In the genomic region with DNA sequence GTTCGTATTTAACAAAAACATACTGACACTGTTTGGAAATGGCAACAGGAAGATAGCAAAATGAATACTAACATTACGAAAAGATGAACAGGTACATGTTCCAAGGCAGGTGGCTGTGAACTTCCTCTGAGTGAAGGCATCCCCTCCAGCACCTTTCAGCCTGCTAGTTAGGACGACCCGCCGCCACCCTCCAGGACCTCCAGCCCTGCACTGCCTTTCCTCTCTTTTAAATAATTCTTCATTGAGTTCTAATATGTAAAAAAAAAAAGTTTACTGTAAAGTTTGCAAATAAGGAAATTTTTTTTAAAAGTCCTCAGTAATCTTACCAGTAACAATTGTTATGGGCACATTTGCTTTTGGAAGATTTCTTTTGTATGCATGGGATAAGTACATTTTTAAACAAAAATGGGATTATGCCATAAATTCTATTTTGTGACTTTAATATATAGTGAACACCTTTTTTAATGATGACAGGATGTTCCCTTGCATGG, we compare ENCODE assay signal across 8 cellular contexts. TPM values are rescaled to one million over a fixed set of nuclear protein-coding genes. Genes with fewer than 3 reads are reported as not detected.
DNase-seq lines count a peak whose midpoint lies in the region; ATAC-seq and TF ChIP-seq lines count a peak whose summit lies in the region.

No MANE protein-coding gene starts in this region.

- peak overlapping the region; percentile 98 for H3K27ac ChIP-seq in CD4-positive, alpha-beta memory T cell (ENCODE audit: low read depth, low read length)
- H3K27ac ChIP-seq in RWPE1 (peak overlapping the region; percentile 92), endodermal cell (ENCODE audit: low read depth, low read length) (no peak overlapping the region)

- no peaks in the 10 kb centered on the region for H3K27me3 ChIP-seq in CD4-positive, alpha-beta memory T cell (ENCODE audit: insufficient read depth, low read length)
- H3K27me3 ChIP-seq in endodermal cell (ENCODE audit: control insufficient read depth, insufficient read depth, low read length, poor library complexity, severe bottlenecking) = no peaks in the 10 kb centered on the region

- WGBS in endodermal cell (ENCODE audit: insufficient coverage in 1 of 2, insufficient read length in 1 of 2), 2 experiments = 88 to 100% methylated on average over 2 to 5 of the region's 5 CpGs

- intact Hi-C loops in CD4-positive, alpha-beta memory T cell (cut with micrococcal nuclease) = loop anchor here (5.0 kb wide), 1 partner anchor 144 kb away; a partner anchor contains a TSS

- no peak for DNase-seq in CD4-positive, alpha-beta memory T cell
- DNase-seq in RWPE1 (ENCODE audit: low spot score) (no peak), endodermal cell (no peak), omental fat pad (ENCODE audit: low spot score) (no peak), H4 (ENCODE audit: low spot score) (no peak), dedifferentiated amniotic fluid mesenchymal stem cell (ENCODE audit: extremely low spot score) (no peak), ecto neural progenitor cell (ENCODE audit: low spot score) (no peak)

- peaks cover 60 to 91% (median 67%) of the 10 kb centered on the region in 4 donors for H3K4me1 Mint-ChIP-seq in CD4-positive, alpha-beta memory T cell
- H3K4me1 Mint-ChIP-seq in endodermal cell = peaks cover 62% of the 10 kb centered on the region

- POLR2A ChIA-PET in CD4-positive, alpha-beta memory T cell (lab: Charles Lee; ENCODE audit: partially characterized antibody) = interaction anchor here (8.9 to 22.2 kb wide), 5 partner anchors 11 to 70 kb away, joined by 224 to 3839 read pairs (median 524); a partner anchor contains a TSS
- POLR2A ChIA-PET in RWPE1 (lab: Yijun Ruan, JAX; ENCODE audit: low non-redundant PET) = no interaction called here

- H3K9me3 Mint-ChIP-seq in CD4-positive, alpha-beta memory T cell = peaks cover 0 to 2% (median 0%) of the 10 kb centered on the region in 8 donors
- no peaks in the 10 kb centered on the region for H3K9me3 Mint-ChIP-seq in endodermal cell

- CTCF ChIA-PET in CD4-positive, alpha-beta memory T cell (lab: Charles Lee; ENCODE audit: partially characterized antibody) = interaction anchor here (0.9 to 2.6 kb wide), 3 partner anchors 11 to 74 kb away, joined by 3 to 37 read pairs (median 3); no protein-coding TSS in a partner anchor
- CTCF ChIA-PET in RWPE1 (lab: Yijun Ruan, JAX) = no interaction called here

- H3K9me3 ChIP-seq in CD4-positive, alpha-beta memory T cell (ENCODE audit: control insufficient read depth in 1 of 2, low read length in 2 of 2) = no peaks in the 10 kb centered on the region
- H3K9me3 ChIP-seq in endodermal cell (ENCODE audit: control insufficient read depth, low read length) = no peaks in the 10 kb centered on the region

- peaks cover 52% of the 10 kb centered on the region in 2 donors for H3K36me3 Mint-ChIP-seq in CD4-positive, alpha-beta memory T cell
- H3K36me3 Mint-ChIP-seq in endodermal cell (ENCODE audit: low read depth) = peaks cover 8% of the 10 kb centered on the region

- peaks cover 72% of the 10 kb centered on the region for H3K4me1 ChIP-seq in CD4-positive, alpha-beta memory T cell (ENCODE audit: insufficient read depth, low read length)
- H3K4me1 ChIP-seq in endodermal cell (ENCODE audit: control insufficient read depth, insufficient read depth, low read length) = peaks cover 4% of the 10 kb centered on the region

- H3K4me3 Mint-ChIP-seq in CD4-positive, alpha-beta memory T cell = peak overlapping the region; percentile 92 to 97 (median 95)
- H3K4me3 Mint-ChIP-seq in endodermal cell = no peak overlapping the region

- no peak for TF ChIP-seq CTCF in RWPE1 (conservative IDR thresholded peaks at IDR 0.05; ENCODE audit: low read depth)
- no peak for TF ChIP-seq CTCF in endodermal cell (conservative IDR thresholded peaks at IDR 0.05)
- TF ChIP-seq CTCF in omental fat pad (IDR thresholded peaks at IDR 0.05) = no peak

- H3K4me3 ChIP-seq in CD4-positive, alpha-beta memory T cell (ENCODE audit: low read length in 2 of 2) = peak overlapping the region; percentile 95 to 99
- peak overlapping the region; percentile 83 for H3K4me3 ChIP-seq in endodermal cell (ENCODE audit: low read length)

- ATAC-seq in omental fat pad (ENCODE audit: low FRiP score) = peak; percentile 0
- ATAC-seq in HG03175 (IDR thresholded peaks at IDR 0.05; ENCODE audit: unreplicated experiment) = no peak

- no peaks in the 10 kb centered on the region for H3K27me3 Mint-ChIP-seq in CD4-positive, alpha-beta memory T cell
- no peaks in the 10 kb centered on the region for H3K27me3 Mint-ChIP-seq in endodermal cell (ENCODE audit: insufficient read depth)

- H3K27ac Mint-ChIP-seq in CD4-positive, alpha-beta memory T cell = peak overlapping the region; percentile 93 to 100 (median 97)
- no peak overlapping the region for H3K27ac Mint-ChIP-seq in endodermal cell

- no peak overlapping the region for H3K9ac ChIP-seq in endodermal cell (ENCODE audit: extremely low read depth, low read length, poor library complexity, severe bottlenecking)

- peaks cover 16% of the 10 kb centered on the region for H3K36me3 ChIP-seq in CD4-positive, alpha-beta memory T cell (ENCODE audit: insufficient read depth, low read length)
- peaks cover 13% of the 10 kb centered on the region for H3K36me3 ChIP-seq in endodermal cell (ENCODE audit: control insufficient read depth, insufficient read depth, low read length)

RNA-seq across cellular contexts. Expression of a gene that starts 6.0 kb away (rescaled TPM):
- 100 to 1,000 TPM; 685 to 687 TPM for total RNA-seq in CD4-positive, alpha-beta memory T cell
- 1 to 10 TPM; 2.3 to 4.0 TPM for polyA plus RNA-seq in CD4-positive, alpha-beta memory T cell
- 10 to 100 TPM; 61.3 to 85.2 TPM for total RNA-seq in endodermal cell
- 21.0 TPM for polyA plus RNA-seq in endodermal cell (2013, experiment 1 of 2)
- polyA plus RNA-seq in endodermal cell (2013, experiment 2 of 2) = 14.2 TPM
- total RNA-seq in omental fat pad = 1,000 to 10,000 TPM in 1 of 4 donors, 100 to 1,000 TPM in 3; 447 to 1,169 (median 678) TPM
- total RNA-seq in H4 (2014; rRNA removed; shearing (Covaris generic)) = 2.9 and 3.4 TPM in 2 replicates

RNA-seq across cellular contexts. Expression of a gene that starts 42.2 kb away (rescaled TPM):
- total RNA-seq in CD4-positive, alpha-beta memory T cell = 10 to 100 TPM; 69.1 to 71.2 TPM
- polyA plus RNA-seq in CD4-positive, alpha-beta memory T cell = 10 to 100 TPM; 44.1 to 55.6 TPM
- 10 to 100 TPM; 27.4 to 29.6 TPM for total RNA-seq in endodermal cell
- polyA plus RNA-seq in endodermal cell (2013, experiment 1 of 2) = 10.8 TPM
- polyA plus RNA-seq in endodermal cell (2013, experiment 2 of 2) = 11.9 TPM
- 10 to 100 TPM; 29.2 to 77.9 (median 58.9) TPM for total RNA-seq in omental fat pad
- 16.3 and 37.3 TPM in 2 replicates for total RNA-seq in H4 (2014; rRNA removed; shearing (Covaris generic))

RNA-seq across cellular contexts. Expression of a gene that starts 46.2 kb away (rescaled TPM):
- 10 to 100 TPM; 17.0 to 24.2 TPM for total RNA-seq in CD4-positive, alpha-beta memory T cell
- 10 to 100 TPM in 1 of 2 donors, 1 to 10 TPM in 1; 7.2 to 15.0 TPM for polyA plus RNA-seq in CD4-positive, alpha-beta memory T cell
- total RNA-seq in endodermal cell (1 to 10 TPM; 3.0 to 6.3 TPM), omental fat pad (1 to 10 TPM; 4.1 to 9.2 (median 6.0) TPM)
- polyA plus RNA-seq in endodermal cell (2013, experiment 1 of 2) = 0.71 TPM
- polyA plus RNA-seq in endodermal cell (2013, experiment 2 of 2) = 0.50 TPM
- 0.10 and 0.91 TPM in 2 replicates for total RNA-seq in H4 (2014; rRNA removed; shearing (Covaris generic))

Comparison
In these comparisons a context has a peak if more than half of its experiments do, and no peak if none do; other contexts are left out.
1. RNA of a gene that starts 6.0 kb away (total RNA-seq): 447 to 1,169 TPM in omental fat pad, 685 to 687 TPM in CD4-positive, alpha-beta memory T cell and 61.3 to 85.2 TPM in endodermal cell; 2.9 to 3.4 TPM in H4; every median in the first group is over 10 times any median in the second.